In genomic region chr12:12182926-12183325, GRCh38 we compare ENCODE assay signal across 1 cellular context.
TF ChIP-seq lines count a peak whose summit lies in the region.

No MANE protein-coding gene starts in this region.

TF ChIP-seq in A549, 52 proteins besides CTCF, POLR2A, EP300 and RAD21 (continued from another document):
- TF ChIP-seq ZSCAN20 (CRISPR knock-in tag; IDR thresholded peaks at IDR 0.05) (no peak), MYC (IDR thresholded peaks at IDR 0.05; ENCODE audit: borderline replicate concordance, low read length) (no peak), NPAS2 (CRISPR knock-in tag; IDR thresholded peaks at IDR 0.05; ENCODE audit: borderline replicate concordance) (no peak), ATOH8 (CRISPR knock-in tag; IDR thresholded peaks at IDR 0.05; ENCODE audit: low read depth) (no peak)
